ENCODE assay signal across 29 cellular contexts in the genomic region with DNA sequence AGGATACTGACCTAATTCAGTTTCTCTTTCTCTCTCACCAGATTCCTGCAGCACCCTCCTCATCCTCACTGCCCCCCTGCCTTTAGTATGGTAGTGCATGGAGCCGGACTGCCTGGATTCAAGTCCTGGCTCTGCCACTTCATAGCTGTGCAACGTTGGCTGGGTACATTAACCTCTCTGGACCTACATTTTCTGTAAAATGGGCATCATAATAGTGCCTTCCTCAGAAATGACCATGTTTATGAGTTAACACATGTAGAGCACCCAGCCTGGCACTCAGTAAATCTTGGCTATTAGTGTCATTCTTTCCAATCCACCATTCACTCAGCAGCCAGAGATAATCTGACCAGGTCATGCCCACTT. TPM values are rescaled to one million over a fixed set of nuclear protein-coding genes. Genes with fewer than 3 reads are reported as not detected.
"Had no signal": no experiment of that assay in that cellular context is flagged by ENCODE, and none has a peak within 500 bp of the region (broad histone marks: within the 10 kb centered on the region; RNA-seq: fewer than 3 reads in every experiment).

No MANE protein-coding gene starts in this region.

- FAIRE-seq: bronchial epithelial cell, endometrium, islet of Langerhans had no signal

- H3K36me3 ChIP-seq: uterus had no signal

- H3K27ac Mint-ChIP-seq: activated CD4-positive, alpha-beta memory T cell treated with anti-CD3 and anti-CD28 coated beads for 36 hours; activated CD8-positive, alpha-beta memory T cell treated with anti-CD3 and anti-CD28 coated beads, Interleukin-2, amount 10 ng/mL, durations not matched to agents 7 days and 5 days had no signal

- H3K4me3 ChIP-seq: heart left ventricle, testis, uterus had no signal

- H3K36me3 Mint-ChIP-seq: activated CD4-positive, alpha-beta memory T cell treated with anti-CD3 and anti-CD28 coated beads for 36 hours; activated naive CD8-positive, alpha-beta T cell treated with anti-CD3 and anti-CD28 coated beads, Interleukin-2, amount 10 ng/mL, durations not matched to agents 7 days and 5 days had no signal

- H3K9me3 Mint-ChIP-seq: activated CD4-positive, alpha-beta memory T cell treated with anti-CD3 and anti-CD28 coated beads for 36 hours; activated naive CD8-positive, alpha-beta T cell treated with anti-CD3 and anti-CD28 coated beads, Interleukin-2, amount 10 ng/mL, durations not matched to agents 7 days and 5 days had no signal

- H3K9me3 ChIP-seq: heart left ventricle, testis, uterus had no signal

- ATAC-seq: activated CD8-positive, alpha-beta memory T cell treated with anti-CD3 and anti-CD28 coated beads, Interleukin-2, amount 10 ng/mL, durations not matched to agents 7 days and 5 days; heart left ventricle; left cardiac atrium had no signal

- H3K27me3 ChIP-seq: heart left ventricle, testis, uterus had no signal

- H3K27ac ChIP-seq: heart left ventricle, testis, uterus had no signal

- H3K4me3 Mint-ChIP-seq: activated CD4-positive, alpha-beta memory T cell treated with anti-CD3 and anti-CD28 coated beads for 36 hours; activated CD8-positive, alpha-beta memory T cell treated with anti-CD3 and anti-CD28 coated beads, Interleukin-2, amount 10 ng/mL, durations not matched to agents 7 days and 5 days; activated naive CD8-positive, alpha-beta T cell treated with anti-CD3 and anti-CD28 coated beads, Interleukin-2, amount 10 ng/mL, durations not matched to agents 7 days and 5 days had no signal

- H3K4me1 ChIP-seq: uterus had no signal

- DNase-seq: activated CD4-positive, alpha-beta memory T cell treated with anti-CD3 and anti-CD28 coated beads for 36 hours; activated CD4-positive, alpha-beta T cell treated with anti-CD3 and anti-CD28 coated beads for 48 hours; activated CD4-positive, CD25-positive, alpha-beta regulatory T cell; activated CD8-positive, alpha-beta memory T cell treated with anti-CD3 and anti-CD28 coated beads, Interleukin-2, amount 10 ng/mL, durations not matched to agents 7 days and 5 days; activated naive CD4-positive, alpha-beta T cell treated with Interleukin-2 at 50 U/mL for 16 hours; activated naive CD8-positive, alpha-beta T cell treated with anti-CD3 and anti-CD28 coated beads, Interleukin-2, amount 10 ng/mL, durations not matched to agents 7 days and 5 days; activated T-cell treated with anti-CD3 and anti-CD28 coated beads for 4 hours; amniotic stem cell; left cardiac atrium; mesenchymal stem cell; stimulated activated CD4-positive, alpha-beta T cell treated with anti-CD3 and anti-CD28 coated beads, Interleukin-4, amount 100 ng/mL, for 1 hour; stimulated activated naive CD4-positive, alpha-beta T cell; T1000; testis; trophoblast cell; uterus had no signal

- H3K27me3 Mint-ChIP-seq: activated CD4-positive, alpha-beta memory T cell treated with anti-CD3 and anti-CD28 coated beads for 36 hours; activated CD8-positive, alpha-beta memory T cell treated with anti-CD3 and anti-CD28 coated beads, Interleukin-2, amount 10 ng/mL, durations not matched to agents 7 days and 5 days; activated naive CD8-positive, alpha-beta T cell treated with anti-CD3 and anti-CD28 coated beads, Interleukin-2, amount 10 ng/mL, durations not matched to agents 7 days and 5 days had no signal

RNA-seq across cellular contexts. Expression of gene FOXN1, which starts 39.0 kb away (rescaled TPM):
- total RNA-seq: activated CD4-positive, alpha-beta memory T cell treated with anti-CD3 and anti-CD28 coated beads for 36 hours; activated CD8-positive, alpha-beta memory T cell treated with anti-CD3 and anti-CD28 coated beads, Interleukin-2, amount 10 ng/mL, durations not matched to agents 7 days and 5 days; activated naive CD8-positive, alpha-beta T cell treated with anti-CD3 and anti-CD28 coated beads, Interleukin-2, amount 10 ng/mL, durations not matched to agents 7 days and 5 days; bronchial epithelial cell; cerebellum; epithelial cell of proximal tubule; fibroblast of villous mesenchyme; heart left ventricle; left cardiac atrium; mononuclear cell; myocyte; omental fat pad; renal cortical epithelial cell; T-helper 1 cell treated with Interleukin-12 subunit alpha and Interleukin-12 subunit beta and Interleukin-4 antibody, amounts not matched to agents 30 ng/mL and 1 ng/mL, for 36 hours; uterus had no signal
- polyA plus RNA-seq: heart left ventricle, neural cell had no signal
